Comparison of ENCODE assay signal across 8 cellular contexts in the genomic region with DNA sequence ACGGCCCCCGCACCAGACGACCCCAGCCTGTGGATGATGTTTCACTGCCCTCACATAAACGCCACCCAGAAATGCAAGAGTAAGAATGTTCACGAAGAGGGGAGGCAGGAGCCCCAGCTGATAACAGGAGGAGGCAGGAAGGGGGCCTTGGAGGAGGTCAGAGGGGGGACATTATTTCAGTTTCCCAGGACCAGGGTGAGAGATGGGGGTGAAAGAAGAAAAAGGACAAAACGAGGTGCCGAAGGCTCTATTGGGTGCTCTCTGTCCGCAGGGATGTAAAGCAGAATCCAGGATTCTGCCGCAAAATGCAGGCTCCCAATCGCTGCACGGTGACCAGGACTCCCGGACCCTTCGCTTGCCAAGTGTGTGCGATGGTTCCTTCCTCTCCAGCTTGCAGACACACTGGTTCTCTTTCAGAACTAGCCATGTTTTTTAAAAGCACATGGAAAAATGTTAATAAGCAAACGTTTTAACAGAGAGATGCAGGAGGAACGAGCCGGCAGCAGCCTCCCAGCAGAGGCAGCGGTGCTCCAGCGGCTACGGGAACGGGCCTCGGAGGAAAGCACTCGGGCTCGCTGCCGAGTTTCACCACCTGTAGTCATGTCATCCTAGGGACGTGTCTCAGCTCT. TPM values are rescaled to one million over a fixed set of nuclear protein-coding genes. Genes with fewer than 3 reads are reported as not detected.
DNase-seq lines count a peak whose midpoint lies in the region; ATAC-seq and TF ChIP-seq lines count a peak whose summit lies in the region.

No MANE protein-coding gene starts in this region.

- H3K9me3 ChIP-seq in testis: no peaks in the 10 kb centered on the region

- no peak overlapping the region for H3K27ac Mint-ChIP-seq in T-helper 2 cell treated with Interferon-gamma antibody and Interleukin-4, amounts not matched to agents 5 μg/mL and 100 μg/mL, for 36 hours
- no peak overlapping the region for H3K27ac Mint-ChIP-seq in activated naive CD8-positive, alpha-beta T cell

- no peaks in the 10 kb centered on the region for H3K27me3 ChIP-seq in testis

- intact Hi-C loops in testis (cut with DNase I; ENCODE audit: low total_unique reads): loop anchor here (5.0 kb wide), 1 partner anchor 136 kb away; no protein-coding TSS in a partner anchor

- H3K4me1 ChIP-seq in testis: peaks cover 16% of the 10 kb centered on the region

- peaks cover 3% of the 10 kb centered on the region for H3K27me3 Mint-ChIP-seq in T-helper 2 cell treated with Interferon-gamma antibody and Interleukin-4, amounts not matched to agents 5 μg/mL and 100 μg/mL, for 36 hours (ENCODE audit: low read depth)
- H3K27me3 Mint-ChIP-seq in activated naive CD8-positive, alpha-beta T cell: no peaks in the 10 kb centered on the region

- H3K36me3 ChIP-seq in testis (ENCODE audit: low read depth, missing control alignments): no peaks in the 10 kb centered on the region

- no peaks in the 10 kb centered on the region for H3K9me3 Mint-ChIP-seq in T-helper 2 cell treated with Interferon-gamma antibody and Interleukin-4, amounts not matched to agents 5 μg/mL and 100 μg/mL, for 36 hours
- H3K9me3 Mint-ChIP-seq in activated naive CD8-positive, alpha-beta T cell (ENCODE audit: low read depth): no peaks in the 10 kb centered on the region

- no peak overlapping the region for H3K27ac ChIP-seq in testis

- no peak for TF ChIP-seq CTCF in testis (IDR thresholded peaks at IDR 0.05)

- peak overlapping the region; percentile 83 for H3K4me3 Mint-ChIP-seq in T-helper 2 cell treated with Interferon-gamma antibody and Interleukin-4, amounts not matched to agents 5 μg/mL and 100 μg/mL, for 36 hours
- peak overlapping the region; percentile 86 for H3K4me3 Mint-ChIP-seq in activated naive CD8-positive, alpha-beta T cell

- peaks cover 6% of the 10 kb centered on the region for H3K36me3 Mint-ChIP-seq in T-helper 2 cell treated with Interferon-gamma antibody and Interleukin-4, amounts not matched to agents 5 μg/mL and 100 μg/mL, for 36 hours (ENCODE audit: low read depth)
- H3K36me3 Mint-ChIP-seq in activated naive CD8-positive, alpha-beta T cell: peaks cover 2% of the 10 kb centered on the region

- no peak for DNase-seq in T-helper 2 cell treated with Interferon-gamma antibody and Interleukin-4, amounts not matched to agents 5 μg/mL and 100 μg/mL, for 36 hours (ENCODE audit: low spot score)
- DNase-seq in T-helper 2 cell (no peak), left lobe of liver (ENCODE audit: low spot score) (no peak), testis (no peak), KG1 (lab: John Stamatoyannopoulos, UW) (no peak)

- H3K4me1 Mint-ChIP-seq in T-helper 2 cell treated with Interferon-gamma antibody and Interleukin-4, amounts not matched to agents 5 μg/mL and 100 μg/mL, for 36 hours (ENCODE audit: low read depth): peaks cover 9% of the 10 kb centered on the region
- H3K4me1 Mint-ChIP-seq in activated naive CD8-positive, alpha-beta T cell (ENCODE audit: low read depth): peaks cover 21% of the 10 kb centered on the region

- peak; percentile 7 for ATAC-seq in left lobe of liver
- no peak for ATAC-seq in GM21717 (IDR thresholded peaks at IDR 0.05; ENCODE audit: unreplicated experiment)
- no peak for ATAC-seq in GM21529 (IDR thresholded peaks at IDR 0.05; ENCODE audit: unreplicated experiment)

- 2 to 4% methylated on average over 24 to 26 of the region's 26 CpGs for WGBS in testis, 2 donors

- H3K4me3 ChIP-seq in testis: peak overlapping the region; percentile 41 to 64

- TF ChIP-seq POLR2A in testis (IDR thresholded peaks at IDR 0.05): no peak

RNA-seq across cellular contexts. Expression of gene ZNF831, which starts 59.5 kb away (rescaled TPM):
- total RNA-seq in left lobe of liver (0.05 TPM), testis (1 to 10 TPM; 4.0 to 4.8 TPM)
- 0.99 TPM for polyA plus RNA-seq in testis (ENCODE audit: insufficient read depth, low read depth, low replicate concordance)
